Comparison of ENCODE assay signal across 8 cellular contexts in genomic region chr7:155590215-155591023, GRCh38. TPM values are rescaled to one million over a fixed set of nuclear protein-coding genes. Genes with fewer than 3 reads are reported as not detected.
DNase-seq lines count a peak whose midpoint lies in the region; ATAC-seq and TF ChIP-seq lines count a peak whose summit lies in the region.
"Had no signal": no experiment of that assay in that cellular context is flagged by ENCODE, and none has a peak within 500 bp of the region (broad histone marks: within the 10 kb centered on the region; RNA-seq: fewer than 3 reads in every experiment).

No MANE protein-coding gene starts in this region.

- no peak overlapping the region for H3K9ac ChIP-seq in neural progenitor cell

- H3K4me3 ChIP-seq in neural progenitor cell: no peak overlapping the region

- TF ChIP-seq CTCF in neural progenitor cell (IDR thresholded peaks at IDR 0.05): no peak
- no peak for TF ChIP-seq CTCF in mesothelial cell of epicardium (IDR thresholded peaks at IDR 0.05; ENCODE audit: unreplicated experiment)
- TF ChIP-seq CTCF in osteocyte (IDR thresholded peaks at IDR 0.05): no peak

- peak; percentile 57 for ATAC-seq in HG02885 (IDR thresholded peaks at IDR 0.05; ENCODE audit: poor library complexity, unreplicated experiment)

- no peaks in the 10 kb centered on the region for H3K36me3 ChIP-seq in neural progenitor cell

- H3K36me3 Mint-ChIP-seq in neural progenitor cell (no peaks in the 10 kb centered on the region), mesothelial cell of epicardium (no peaks in the 10 kb centered on the region), osteocyte (ENCODE audit: unreplicated experiment) (no peaks in the 10 kb centered on the region)
- H3K36me3 Mint-ChIP-seq: IgD-negative memory B cell had no signal

- no peaks in the 10 kb centered on the region for H3K79me2 ChIP-seq in neural progenitor cell (ENCODE audit: low read depth)

- H2AFZ ChIP-seq in neural progenitor cell (replicated peaks): no peak overlapping the region

- no peaks in the 10 kb centered on the region for H3F3A ChIP-seq in neural progenitor cell (ENCODE audit: low read depth)

- H3K4me1 Mint-ChIP-seq in neural progenitor cell (peaks cover 53% of the 10 kb centered on the region), mesothelial cell of epicardium (peaks cover 1% of the 10 kb centered on the region), osteocyte (ENCODE audit: unreplicated experiment) (no peaks in the 10 kb centered on the region)

- peaks cover 9% of the 10 kb centered on the region for H3K4me1 ChIP-seq in neural progenitor cell

- no peaks in the 10 kb centered on the region for H3K9me3 Mint-ChIP-seq in neural progenitor cell
- no peaks in the 10 kb centered on the region for H3K9me3 Mint-ChIP-seq in mesothelial cell of epicardium
- no peaks in the 10 kb centered on the region for H3K9me3 Mint-ChIP-seq in osteocyte (ENCODE audit: unreplicated experiment)
- H3K9me3 Mint-ChIP-seq: IgD-negative memory B cell had no signal

- H3K27me3 Mint-ChIP-seq in neural progenitor cell (ENCODE audit: insufficient read depth, low read depth) (peaks cover 10% of the 10 kb centered on the region), mesothelial cell of epicardium (ENCODE audit: low read depth) (peaks cover 13% of the 10 kb centered on the region), osteocyte (ENCODE audit: unreplicated experiment) (peaks cover 13% of the 10 kb centered on the region)

- DNase-seq in NCI-H526 (lab: John Stamatoyannopoulos, UW) (peak; percentile 91 to 96), cerebellar nuclear complex (lab: John Stamatoyannopoulos, UW) (peak; percentile 31 to 63), neural progenitor cell (ENCODE audit: low spot score) (no peak), AG08396 (ENCODE audit: low spot score) (no peak), mesothelial cell of epicardium (ENCODE audit: low spot score in 2 of 2, unreplicated experiment in 2 of 2) (no peak), osteocyte (ENCODE audit: extremely low spot score, unreplicated experiment) (no peak)

- H3K27ac Mint-ChIP-seq in neural progenitor cell: peak overlapping the region; percentile 93
- no peak overlapping the region for H3K27ac Mint-ChIP-seq in mesothelial cell of epicardium
- no peak overlapping the region for H3K27ac Mint-ChIP-seq in osteocyte (ENCODE audit: unreplicated experiment)
- H3K27ac Mint-ChIP-seq: IgD-negative memory B cell had no signal

- no peaks in the 10 kb centered on the region for H3K9me3 ChIP-seq in neural progenitor cell (ENCODE audit: low read depth)

- no peaks in the 10 kb centered on the region for H4K20me1 ChIP-seq in neural progenitor cell (ENCODE audit: low read depth)

- no peaks in the 10 kb centered on the region for H3K27me3 ChIP-seq in neural progenitor cell

- H3K27ac ChIP-seq in neural progenitor cell: no peak overlapping the region

- no peak overlapping the region for H3K4me2 ChIP-seq in neural progenitor cell

- no peak overlapping the region for H3K4me3 Mint-ChIP-seq in neural progenitor cell
- H3K4me3 Mint-ChIP-seq in mesothelial cell of epicardium: no peak overlapping the region
- no peak overlapping the region for H3K4me3 Mint-ChIP-seq in osteocyte (ENCODE audit: unreplicated experiment)

RNA-seq across cellular contexts. Expression of gene CNPY1, which starts 44.1 kb away (rescaled TPM):
- total RNA-seq in neural progenitor cell (ENCODE audit: low replicate concordance) (not detected in 2 replicates), mesothelial cell of epicardium (not detected in 3 replicates), osteocyte (not detected in 2 replicates)

RNA-seq across cellular contexts. Expression of gene RBM33, which starts 54.0 kb away (rescaled TPM):
- total RNA-seq in neural progenitor cell (ENCODE audit: low replicate concordance): 31.9 and 48.6 TPM in 2 replicates
- 83.4 to 91.9 TPM (median 91.5 TPM) in 3 replicates for total RNA-seq in mesothelial cell of epicardium
- 52.4 and 57.3 TPM in 2 replicates for total RNA-seq in osteocyte

Comparison
In these comparisons a context has a peak if more than half of its experiments do, and no peak if none do; other contexts are left out.
1. DNase-seq: peak in NCI-H526 (2 of 2) and cerebellar nuclear complex (2 of 2); none in neural progenitor cell (single experiment), AG08396 (single experiment), mesothelial cell of epicardium (0 of 2) and osteocyte (single experiment).